Comparison of ENCODE assay signal across 9 cellular contexts in genomic region chr11:6480299-6480914, GRCh38. TPM values are rescaled to one million over a fixed set of nuclear protein-coding genes. Genes with fewer than 3 reads are reported as not detected.
DNase-seq lines count a peak whose midpoint lies in the region; ATAC-seq and TF ChIP-seq lines count a peak whose summit lies in the region.
"Had no signal": no experiment of that assay in that cellular context is flagged by ENCODE, and none has a peak within 500 bp of the region (broad histone marks: within the 10 kb centered on the region; RNA-seq: fewer than 3 reads in every experiment).

No MANE protein-coding gene starts in this region.

- peak overlapping the region; percentile 36 for H2AFZ ChIP-seq in mesenchymal stem cell (ENCODE audit: low read depth, low read length)

- H2AK5ac ChIP-seq in mesenchymal stem cell (ENCODE audit: low read length, severe bottlenecking) = peak overlapping the region; percentile 89

- no peak overlapping the region for H2BK15ac ChIP-seq in mesenchymal stem cell (ENCODE audit: low read depth, poor library complexity, severe bottlenecking)

- no peak overlapping the region for H2BK12ac ChIP-seq in mesenchymal stem cell (ENCODE audit: low read length in 2 of 2)

- no peaks in the 10 kb centered on the region for H3K27me3 Mint-ChIP-seq in activated naive CD4-positive, alpha-beta T cell treated with anti-CD3 and anti-CD28 coated beads, Interleukin-2, amount 50 U/mL, for 24 hours
- no peaks in the 10 kb centered on the region for H3K27me3 Mint-ChIP-seq in MCF 10A (ENCODE audit: insufficient read depth, unreplicated experiment)

- peak overlapping the region in 1 of 2 experiments; percentile 94 for H3K4ac ChIP-seq in mesenchymal stem cell (ENCODE audit: low read depth in 1 of 2, low read length in 2 of 2)

- H3K9me3 Mint-ChIP-seq in activated naive CD4-positive, alpha-beta T cell treated with anti-CD3 and anti-CD28 coated beads, Interleukin-2, amount 50 U/mL, for 24 hours = no peaks in the 10 kb centered on the region
- no peaks in the 10 kb centered on the region for H3K9me3 Mint-ChIP-seq in MCF 10A (ENCODE audit: unreplicated experiment)

- H3K4me3 Mint-ChIP-seq in activated naive CD4-positive, alpha-beta T cell treated with anti-CD3 and anti-CD28 coated beads, Interleukin-2, amount 50 U/mL, for 24 hours = peak overlapping the region; percentile 88
- H3K4me3 Mint-ChIP-seq in MCF 10A (ENCODE audit: unreplicated experiment) = peak overlapping the region; percentile 93

- H3K14ac ChIP-seq in mesenchymal stem cell (ENCODE audit: low read length in 2 of 2) = peak overlapping the region in 1 of 2 experiments; percentile 98

- BruUV-seq in MCF 10A (replicated peaks; lab: Mats Ljungman, UMichigan) = TSS peak; percentile 44

- H3K4me1 Mint-ChIP-seq in activated naive CD4-positive, alpha-beta T cell treated with anti-CD3 and anti-CD28 coated beads, Interleukin-2, amount 50 U/mL, for 24 hours = peaks cover 36% of the 10 kb centered on the region
- peaks cover 25% of the 10 kb centered on the region for H3K4me1 Mint-ChIP-seq in MCF 10A (ENCODE audit: insufficient read depth, unreplicated experiment)

- DNase-seq in activated naive CD4-positive, alpha-beta T cell treated with Interleukin-2 at 50 U/mL for 16 hours = no peak
- DNase-seq in MCF 10A (ENCODE audit: unreplicated experiment) = peak; percentile 9
- DNase-seq in mesenchymal stem cell = peak; percentile 14
- peak in 1 of 2 donors; percentile 28 for DNase-seq in uterus
- DNase-seq in NCI-H1105 treated with DMSO at 0.1 percent for 48 hours (lab: John Stamatoyannopoulos, UW) = no peak
- DNase-seq in SKM-1 treated with dmso at 0.1 percent for 144 hours (lab: John Stamatoyannopoulos, UW; ENCODE audit: unreplicated experiment) = no peak

- peak overlapping the region; percentile 83 to 92 for H3K18ac ChIP-seq in mesenchymal stem cell (ENCODE audit: low read depth in 1 of 2, low read length in 2 of 2)

- H3K9me3 ChIP-seq in mesenchymal stem cell (ENCODE audit: control insufficient read depth, low read length) (no peaks in the 10 kb centered on the region), uterus (no peaks in the 10 kb centered on the region)

- H3K4me1 ChIP-seq in mesenchymal stem cell (ENCODE audit: control insufficient read depth, insufficient read depth, low read depth, low read length) = peaks cover 13% of the 10 kb centered on the region
- peaks cover 6% of the 10 kb centered on the region in 2 donors for H3K4me1 ChIP-seq in uterus

- no peak overlapping the region for H2BK5ac ChIP-seq in mesenchymal stem cell (ENCODE audit: low read depth, low read length, poor library complexity, severe bottlenecking)

- H3K9ac ChIP-seq in mesenchymal stem cell (ENCODE audit: low read length) = peak overlapping the region; percentile 96

- H3K36me3 ChIP-seq in mesenchymal stem cell (ENCODE audit: control insufficient read depth in 1 of 2, insufficient read depth in 2 of 2, low read depth in 1 of 2, low read length in 2 of 2) (peaks cover 43 to 71% of the 10 kb centered on the region in 2 experiments), uterus (no peaks in the 10 kb centered on the region)

- H3K27me3 ChIP-seq in mesenchymal stem cell (ENCODE audit: control insufficient read depth in 1 of 2, insufficient read depth in 1 of 2, low read length in 2 of 2) = no peaks in the 10 kb centered on the region
- no peaks in the 10 kb centered on the region for H3K27me3 ChIP-seq in uterus

- intact Hi-C loops in MCF 10A (cut with micrococcal nuclease) = no loop called here
- intact Hi-C loops in uterus (cut with DNase I; ENCODE audit: low total_unique reads) = no loop called here

- H3K4me3 ChIP-seq in mesenchymal stem cell (ENCODE audit: insufficient read depth in 1 of 2, low read depth in 1 of 2, low read length in 2 of 2) (peak overlapping the region; percentile 84 to 96), uterus (peak overlapping the region; percentile 84 to 92)

- no peak for TF ChIP-seq POLR2A in uterus (IDR thresholded peaks at IDR 0.05)

- peaks cover 13% of the 10 kb centered on the region for H3K36me3 Mint-ChIP-seq in activated naive CD4-positive, alpha-beta T cell treated with anti-CD3 and anti-CD28 coated beads, Interleukin-2, amount 50 U/mL, for 24 hours
- H3K36me3 Mint-ChIP-seq in MCF 10A (ENCODE audit: insufficient read depth, unreplicated experiment) = peaks cover 44% of the 10 kb centered on the region

- H2BK120ac ChIP-seq in mesenchymal stem cell (ENCODE audit: low read depth, low read length) = peak overlapping the region; percentile 29

- peak overlapping the region; percentile 58 for H4K8ac ChIP-seq in mesenchymal stem cell (ENCODE audit: low read length)

- TF ChIP-seq CTCF in MCF 10A (IDR thresholded peaks at IDR 0.05; ENCODE audit: unreplicated experiment) = no peak
- TF ChIP-seq CTCF in uterus (IDR thresholded peaks at IDR 0.05) = no peak

- H3K79me1 ChIP-seq in mesenchymal stem cell (replicated peaks; ENCODE audit: low read length, poor library complexity, severe bottlenecking) = peaks cover 37% of the 10 kb centered on the region

- POLR2A ChIA-PET in MCF 10A (lab: Yijun Ruan, JAX) = interaction anchor here (1.9 to 2.3 kb wide), 2 partner anchors 8 to 61 kb away, joined by 10 to 14 read pairs; partner anchors contain the start of genes APBB1 and TRIM3

- H3K27ac ChIP-seq in mesenchymal stem cell (ENCODE audit: low read length, poor library complexity, severe bottlenecking) = no peak overlapping the region
- peak overlapping the region; percentile 93 to 94 for H3K27ac ChIP-seq in uterus

- no peak overlapping the region for H4K91ac ChIP-seq in mesenchymal stem cell (ENCODE audit: low read length)

- no peak overlapping the region for H3K23ac ChIP-seq in mesenchymal stem cell (ENCODE audit: low read length in 2 of 2)

- CTCF ChIA-PET in MCF 10A (lab: Yijun Ruan, JAX) = interaction anchor here (10.6 kb wide), 1 partner anchor 25 kb away, joined by 65 read pairs; no protein-coding TSS in a partner anchor

- peak overlapping the region; percentile 78 for H3K4me2 ChIP-seq in mesenchymal stem cell (ENCODE audit: low read length, poor library complexity, severe bottlenecking)

- H3K27ac Mint-ChIP-seq in activated naive CD4-positive, alpha-beta T cell treated with anti-CD3 and anti-CD28 coated beads, Interleukin-2, amount 50 U/mL, for 24 hours = peak overlapping the region; percentile 89
- H3K27ac Mint-ChIP-seq in MCF 10A (ENCODE audit: low read depth, unreplicated experiment) = peak overlapping the region; percentile 99

- WGBS in mesenchymal stem cell = 80% methylated on average over 9 of the region's 9 CpGs

- no peak for ATAC-seq in GM21529 (IDR thresholded peaks at IDR 0.05; ENCODE audit: unreplicated experiment)

RNA-seq across cellular contexts. Expression of gene ARFIP2, which starts 0.7 kb away (rescaled TPM):
- total RNA-seq in MCF 10A (2022) (76.3 and 96.0 TPM in 2 replicates), uterus (10 to 100 TPM; 34.4 to 58.5 (median 51.8) TPM)
- polyA plus RNA-seq in mesenchymal stem cell (2013, experiment 1 of 2) = 47.6 TPM
- 46.2 TPM for polyA plus RNA-seq in mesenchymal stem cell (2013, experiment 2 of 2)

RNA-seq across cellular contexts. Expression of gene TIMM10B, which starts 0.9 kb away (rescaled TPM):
- total RNA-seq in MCF 10A (2022) = 36.2 and 42.1 TPM in 2 replicates
- polyA plus RNA-seq in mesenchymal stem cell (2013, experiment 1 of 2) = 44.6 TPM
- 48.4 TPM for polyA plus RNA-seq in mesenchymal stem cell (2013, experiment 2 of 2)
- total RNA-seq in uterus = 10 to 100 TPM in 3 of 4 donors, 1 to 10 TPM in 1; 7.9 to 40.7 (median 28.4) TPM

RNA-seq across cellular contexts. Expression of gene TRIM3, which starts 6.7 kb away (rescaled TPM):
- total RNA-seq in MCF 10A (2022) = 7.3 and 7.4 TPM in 2 replicates
- 16.3 TPM for polyA plus RNA-seq in mesenchymal stem cell (2013, experiment 1 of 2)
- 14.9 TPM for polyA plus RNA-seq in mesenchymal stem cell (2013, experiment 2 of 2)
- total RNA-seq in uterus = 10 to 100 TPM in 3 of 4 donors, 1 to 10 TPM in 1; 9.5 to 42.4 (median 29.6) TPM

RNA-seq across cellular contexts. Expression of gene DNHD1, which starts 16.7 kb away (rescaled TPM):
- total RNA-seq in MCF 10A (2022) (18.3 and 26.5 TPM in 2 replicates), uterus (10 to 100 TPM in 3 of 4 donors, 1 to 10 TPM in 1; 9.4 to 32.5 (median 22.5) TPM)
- 1.4 TPM for polyA plus RNA-seq in mesenchymal stem cell (2013, experiment 1 of 2)
- 1.4 TPM for polyA plus RNA-seq in mesenchymal stem cell (2013, experiment 2 of 2)

RNA-seq across cellular contexts. Expression of gene HPX, which starts 39.6 kb away (rescaled TPM):
- total RNA-seq in MCF 10A (2022) (0.71 and 0.75 TPM in 2 replicates), uterus (10 to 100 TPM in 1 of 4 donors, 1 to 10 TPM in 1, under 1 TPM in 1, not detected in 1; 0.29 to 28.6 (median 1.1) TPM)
- 0.43 TPM for polyA plus RNA-seq in mesenchymal stem cell (2013, experiment 1 of 2)
- polyA plus RNA-seq in mesenchymal stem cell (2013, experiment 2 of 2) = 0.41 TPM
- total RNA-seq: myocyte had no signal

Comparison
In these comparisons a context has a peak if more than half of its experiments do, and no peak if none do; other contexts are left out.
1. DNase-seq: peak in MCF 10A (single experiment) and mesenchymal stem cell (single experiment); none in activated naive CD4-positive, alpha-beta T cell treated with Interleukin-2 at 50 U/mL for 16 hours (single experiment), NCI-H1105 treated with DMSO at 0.1 percent for 48 hours (single experiment) and SKM-1 treated with dmso at 0.1 percent for 144 hours (single experiment).